ENCODE assay signal across 13 cellular contexts in the genomic region with DNA sequence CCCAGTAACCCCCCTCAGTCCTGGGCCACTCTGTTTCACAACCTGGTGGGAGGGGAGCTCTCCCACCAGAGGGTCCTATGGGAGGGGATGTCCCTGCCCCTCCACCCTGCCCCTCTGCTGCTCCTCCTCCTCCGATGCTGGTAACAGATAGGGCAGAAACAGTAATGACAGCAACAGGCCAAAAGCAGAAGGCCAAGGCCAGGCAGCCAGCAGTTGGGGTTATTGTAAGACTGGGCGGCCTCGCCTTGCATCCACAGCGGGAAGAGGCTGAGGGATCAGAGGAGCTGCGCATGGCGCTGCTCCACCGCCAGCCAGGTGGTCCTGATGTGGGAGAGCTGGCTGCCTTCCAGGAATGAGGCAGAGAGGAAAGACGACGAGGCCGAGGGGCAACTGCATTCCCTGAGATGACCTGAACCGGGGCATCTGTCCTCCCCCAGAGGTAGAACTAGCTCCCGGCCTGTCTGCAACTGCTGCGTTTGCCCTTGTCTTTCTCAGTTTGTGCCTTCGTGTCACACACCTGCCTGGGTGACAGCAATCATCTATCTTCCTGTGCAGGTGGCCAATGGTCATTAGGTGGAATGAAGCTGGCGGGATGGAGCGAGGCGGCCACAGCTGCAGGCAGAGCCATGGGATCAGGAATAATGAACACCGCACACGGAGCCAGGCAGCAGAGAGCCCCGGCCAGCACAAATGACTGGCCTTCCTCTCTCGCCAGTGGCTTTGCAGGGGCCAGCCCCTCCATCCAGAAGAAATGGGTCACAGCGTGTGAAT.
"Had no signal": no experiment of that assay in that cellular context is flagged by ENCODE, and none has a peak within 500 bp of the region (broad histone marks: within the 10 kb centered on the region; RNA-seq: fewer than 3 reads in every experiment).

No MANE protein-coding gene starts in this region.

- H3K4me1 ChIP-seq: esophagus muscularis mucosa, left lung, uterus had no signal

- H3K27me3 ChIP-seq: dorsolateral prefrontal cortex, esophagus muscularis mucosa, uterus had no signal

- H3K27ac ChIP-seq: dorsolateral prefrontal cortex, esophagus muscularis mucosa, left lung, uterus, VCaP had no signal

- H3K27ac Mint-ChIP-seq: activated CD4-positive, alpha-beta memory T cell treated with anti-CD3 and anti-CD28 coated beads, Interleukin-2, amount 10 ng/mL, durations not matched to agents 7 days and 5 days; activated naive CD8-positive, alpha-beta T cell; memory B cell; nephron had no signal

- DNase-seq: activated CD4-positive, alpha-beta memory T cell treated with anti-CD3 and anti-CD28 coated beads, Interleukin-2, amount 10 ng/mL, durations not matched to agents 7 days and 5 days; activated gamma-delta T cell; glutamatergic neuron; left lung; stimulated activated CD4-positive, alpha-beta T cell treated with anti-CD3 and anti-CD28 coated beads, Interleukin-4, amount 100 ng/mL, for 4 hours; stimulated activated naive CD8-positive, alpha-beta T cell treated with anti-CD3 and anti-CD28 coated beads, Interleukin-15, amount 100 ng/mL, for 72 hours; uterus had no signal

- H3K4me1 Mint-ChIP-seq: activated CD4-positive, alpha-beta memory T cell treated with anti-CD3 and anti-CD28 coated beads, Interleukin-2, amount 10 ng/mL, durations not matched to agents 7 days and 5 days; memory B cell; nephron; stimulated activated naive CD8-positive, alpha-beta T cell treated with anti-CD3 and anti-CD28 coated beads, Interleukin-15, amount 100 ng/mL, for 72 hours had no signal

- H3K9me3 Mint-ChIP-seq: activated CD4-positive, alpha-beta memory T cell treated with anti-CD3 and anti-CD28 coated beads, Interleukin-2, amount 10 ng/mL, durations not matched to agents 7 days and 5 days; memory B cell; nephron; stimulated activated naive CD8-positive, alpha-beta T cell treated with anti-CD3 and anti-CD28 coated beads, Interleukin-15, amount 100 ng/mL, for 72 hours had no signal

- H3K4me3 ChIP-seq: dorsolateral prefrontal cortex, esophagus muscularis mucosa, left lung, uterus had no signal

- H3K36me3 ChIP-seq: esophagus muscularis mucosa, left lung, uterus had no signal

- ATAC-seq: stimulated activated naive CD8-positive, alpha-beta T cell treated with anti-CD3 and anti-CD28 coated beads, Interleukin-15, amount 100 ng/mL, for 72 hours had no signal

- H3K9me3 ChIP-seq: esophagus muscularis mucosa, left lung, uterus had no signal

- H3K4me3 Mint-ChIP-seq: activated CD4-positive, alpha-beta memory T cell treated with anti-CD3 and anti-CD28 coated beads, Interleukin-2, amount 10 ng/mL, durations not matched to agents 7 days and 5 days; activated naive CD8-positive, alpha-beta T cell; memory B cell; nephron; stimulated activated naive CD8-positive, alpha-beta T cell treated with anti-CD3 and anti-CD28 coated beads, Interleukin-15, amount 100 ng/mL, for 72 hours had no signal

- H3K27me3 Mint-ChIP-seq: activated CD4-positive, alpha-beta memory T cell treated with anti-CD3 and anti-CD28 coated beads, Interleukin-2, amount 10 ng/mL, durations not matched to agents 7 days and 5 days; activated naive CD8-positive, alpha-beta T cell; stimulated activated naive CD8-positive, alpha-beta T cell treated with anti-CD3 and anti-CD28 coated beads, Interleukin-15, amount 100 ng/mL, for 72 hours had no signal

- H3K36me3 Mint-ChIP-seq: activated naive CD8-positive, alpha-beta T cell; memory B cell had no signal
